1 cellular context compared by ENCODE assay signal in the genomic region with DNA sequence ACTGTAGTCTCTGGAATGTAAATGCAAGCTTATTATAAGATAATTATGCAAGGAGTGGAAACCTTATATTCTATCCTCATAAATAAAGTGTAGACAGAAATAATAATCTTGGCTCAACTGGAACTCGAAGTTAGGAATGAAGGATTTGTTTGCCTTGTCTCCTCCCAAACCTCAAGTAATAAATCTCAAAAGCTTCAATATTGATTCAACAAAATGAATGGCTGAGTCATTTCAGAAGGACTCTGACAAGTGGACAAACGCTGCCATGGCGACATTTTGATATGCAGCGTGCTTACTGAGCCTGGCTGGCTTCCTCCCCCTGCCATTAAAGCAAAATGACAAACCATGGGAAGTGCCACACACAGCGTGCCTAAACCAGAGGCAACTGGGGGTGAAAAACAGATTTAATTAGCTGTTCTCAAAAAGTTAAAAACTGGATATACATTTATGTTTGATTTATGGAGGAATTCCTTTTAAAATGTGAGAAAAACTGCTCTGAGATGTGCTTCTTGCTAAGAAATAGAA.
TF ChIP-seq lines count a peak whose summit lies in the region.

No MANE protein-coding gene starts in this region.

TF ChIP-seq in HepG2, 621 proteins besides CTCF, POLR2A, EP300 and RAD21:
- TF ChIP-seq HNRNPLL (IDR thresholded peaks at IDR 0.05; ENCODE audit: low read depth, low read length, poor library complexity, severe bottlenecking), result no peak
- 0 out of 2 replicates have a peak, but pooled peaks have one; percentile 35 for TF ChIP-seq NFE2 (CRISPR knock-in tag; IDR thresholded peaks at IDR 0.05)
- TF ChIP-seq, protein P1, sequence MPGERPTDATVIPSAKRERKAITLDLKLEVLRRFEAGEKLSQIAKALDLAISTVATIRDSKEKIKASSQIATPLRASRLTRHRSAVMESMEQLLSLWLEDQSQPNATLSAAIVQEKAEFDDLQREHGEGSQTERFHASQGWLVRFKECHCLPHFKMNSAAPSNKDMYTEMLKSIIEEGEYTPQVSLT (CRISPR knock-in tag; IDR thresholded peaks at IDR 0.05; ENCODE audit: borderline replicate concordance, low read depth), result no peak
- no peak for TF ChIP-seq GZF1 (CRISPR knock-in tag; IDR thresholded peaks at IDR 0.05)
- TF ChIP-seq FOSL2 (CRISPR knock-in tag; IDR thresholded peaks at IDR 0.05), result peak; percentile 90
- 0 out of 2 replicates have a peak, but pooled peaks have one; percentile 31 for TF ChIP-seq TCF7 (IDR thresholded peaks at IDR 0.05; ENCODE audit: low read depth)
- no peak for TF ChIP-seq ZNF83 (CRISPR knock-in tag; IDR thresholded peaks at IDR 0.05; ENCODE audit: borderline replicate concordance)
- TF ChIP-seq NFE2L2 (IDR thresholded peaks at IDR 0.05; ENCODE audit: low read length), result peak; percentile 53; the same call in 1 of the 2 replicates
- no peak for TF ChIP-seq TCF7L2 (IDR thresholded peaks at IDR 0.05; ENCODE audit: low read depth, low read length)
- no peak for TF ChIP-seq HCFC1 (IDR thresholded peaks at IDR 0.05; ENCODE audit: low read depth, low read length)
- TF ChIP-seq, protein P2, sequence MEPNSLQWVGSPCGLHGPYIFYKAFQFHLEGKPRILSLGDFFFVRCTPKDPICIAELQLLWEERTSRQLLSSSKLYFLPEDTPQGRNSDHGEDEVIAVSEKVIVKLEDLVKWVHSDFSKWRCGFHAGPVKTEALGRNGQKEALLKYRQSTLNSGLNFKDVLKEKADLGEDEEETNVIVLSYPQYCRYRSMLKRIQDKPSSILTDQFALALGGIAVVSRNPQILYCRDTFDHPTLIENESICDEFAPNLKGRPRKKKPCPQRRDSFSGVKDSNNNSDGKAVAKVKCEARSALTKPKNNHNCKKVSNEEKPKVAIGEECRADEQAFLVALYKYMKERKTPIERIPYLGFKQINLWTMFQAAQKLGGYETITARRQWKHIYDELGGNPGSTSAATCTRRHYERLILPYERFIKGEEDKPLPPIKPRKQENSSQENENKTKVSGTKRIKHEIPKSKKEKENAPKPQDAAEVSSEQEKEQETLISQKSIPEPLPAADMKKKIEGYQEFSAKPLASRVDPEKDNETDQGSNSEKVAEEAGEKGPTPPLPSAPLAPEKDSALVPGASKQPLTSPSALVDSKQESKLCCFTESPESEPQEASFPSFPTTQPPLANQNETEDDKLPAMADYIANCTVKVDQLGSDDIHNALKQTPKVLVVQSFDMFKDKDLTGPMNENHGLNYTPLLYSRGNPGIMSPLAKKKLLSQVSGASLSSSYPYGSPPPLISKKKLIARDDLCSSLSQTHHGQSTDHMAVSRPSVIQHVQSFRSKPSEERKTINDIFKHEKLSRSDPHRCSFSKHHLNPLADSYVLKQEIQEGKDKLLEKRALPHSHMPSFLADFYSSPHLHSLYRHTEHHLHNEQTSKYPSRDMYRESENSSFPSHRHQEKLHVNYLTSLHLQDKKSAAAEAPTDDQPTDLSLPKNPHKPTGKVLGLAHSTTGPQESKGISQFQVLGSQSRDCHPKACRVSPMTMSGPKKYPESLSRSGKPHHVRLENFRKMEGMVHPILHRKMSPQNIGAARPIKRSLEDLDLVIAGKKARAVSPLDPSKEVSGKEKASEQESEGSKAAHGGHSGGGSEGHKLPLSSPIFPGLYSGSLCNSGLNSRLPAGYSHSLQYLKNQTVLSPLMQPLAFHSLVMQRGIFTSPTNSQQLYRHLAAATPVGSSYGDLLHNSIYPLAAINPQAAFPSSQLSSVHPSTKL (CRISPR knock-in tag; IDR thresholded peaks at IDR 0.05), result 0 out of 2 replicates have a peak, but pooled peaks have one; percentile 14
- peak; percentile 49; the same call in 1 of the 2 replicates for TF ChIP-seq ZNF644 (CRISPR knock-in tag; IDR thresholded peaks at IDR 0.05; ENCODE audit: low read depth)
- 0 out of 4 replicates have a peak, but pooled peaks of 1 of the 2 experiments have one; percentile 6 for TF ChIP-seq MAFK (conservative IDR thresholded peaks at IDR 0.05 in 1 of 2, IDR thresholded peaks at IDR 0.05 in 1 of 2; ENCODE audit: low read length in 2 of 2)
- peak; percentile 63 for TF ChIP-seq RFX3 (CRISPR knock-in tag; IDR thresholded peaks at IDR 0.05)
- no peak for TF ChIP-seq FOXA1 (IDR thresholded peaks at IDR 0.05)
- TF ChIP-seq FOXA1 (CRISPR knock-in tag; IDR thresholded peaks at IDR 0.05), result peak; percentile 67
- TF ChIP-seq, protein P3, sequence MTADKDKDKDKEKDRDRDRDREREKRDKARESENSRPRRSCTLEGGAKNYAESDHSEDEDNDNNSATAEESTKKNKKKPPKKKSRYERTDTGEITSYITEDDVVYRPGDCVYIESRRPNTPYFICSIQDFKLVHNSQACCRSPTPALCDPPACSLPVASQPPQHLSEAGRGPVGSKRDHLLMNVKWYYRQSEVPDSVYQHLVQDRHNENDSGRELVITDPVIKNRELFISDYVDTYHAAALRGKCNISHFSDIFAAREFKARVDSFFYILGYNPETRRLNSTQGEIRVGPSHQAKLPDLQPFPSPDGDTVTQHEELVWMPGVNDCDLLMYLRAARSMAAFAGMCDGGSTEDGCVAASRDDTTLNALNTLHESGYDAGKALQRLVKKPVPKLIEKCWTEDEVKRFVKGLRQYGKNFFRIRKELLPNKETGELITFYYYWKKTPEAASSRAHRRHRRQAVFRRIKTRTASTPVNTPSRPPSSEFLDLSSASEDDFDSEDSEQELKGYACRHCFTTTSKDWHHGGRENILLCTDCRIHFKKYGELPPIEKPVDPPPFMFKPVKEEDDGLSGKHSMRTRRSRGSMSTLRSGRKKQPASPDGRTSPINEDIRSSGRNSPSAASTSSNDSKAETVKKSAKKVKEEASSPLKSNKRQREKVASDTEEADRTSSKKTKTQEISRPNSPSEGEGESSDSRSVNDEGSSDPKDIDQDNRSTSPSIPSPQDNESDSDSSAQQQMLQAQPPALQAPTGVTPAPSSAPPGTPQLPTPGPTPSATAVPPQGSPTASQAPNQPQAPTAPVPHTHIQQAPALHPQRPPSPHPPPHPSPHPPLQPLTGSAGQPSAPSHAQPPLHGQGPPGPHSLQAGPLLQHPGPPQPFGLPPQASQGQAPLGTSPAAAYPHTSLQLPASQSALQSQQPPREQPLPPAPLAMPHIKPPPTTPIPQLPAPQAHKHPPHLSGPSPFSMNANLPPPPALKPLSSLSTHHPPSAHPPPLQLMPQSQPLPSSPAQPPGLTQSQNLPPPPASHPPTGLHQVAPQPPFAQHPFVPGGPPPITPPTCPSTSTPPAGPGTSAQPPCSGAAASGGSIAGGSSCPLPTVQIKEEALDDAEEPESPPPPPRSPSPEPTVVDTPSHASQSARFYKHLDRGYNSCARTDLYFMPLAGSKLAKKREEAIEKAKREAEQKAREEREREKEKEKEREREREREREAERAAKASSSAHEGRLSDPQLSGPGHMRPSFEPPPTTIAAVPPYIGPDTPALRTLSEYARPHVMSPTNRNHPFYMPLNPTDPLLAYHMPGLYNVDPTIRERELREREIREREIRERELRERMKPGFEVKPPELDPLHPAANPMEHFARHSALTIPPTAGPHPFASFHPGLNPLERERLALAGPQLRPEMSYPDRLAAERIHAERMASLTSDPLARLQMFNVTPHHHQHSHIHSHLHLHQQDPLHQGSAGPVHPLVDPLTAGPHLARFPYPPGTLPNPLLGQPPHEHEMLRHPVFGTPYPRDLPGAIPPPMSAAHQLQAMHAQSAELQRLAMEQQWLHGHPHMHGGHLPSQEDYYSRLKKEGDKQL (CRISPR knock-in tag; IDR thresholded peaks at IDR 0.05; ENCODE audit: low read depth), result peak; percentile 56; the same call in 1 of the 2 replicates
- TF ChIP-seq NCOR1 (IDR thresholded peaks at IDR 0.05; ENCODE audit: borderline replicate concordance, low read length), result no peak
- no peak for TF ChIP-seq SKI (IDR thresholded peaks at IDR 0.05; ENCODE audit: partially characterized antibody)
- peak; percentile 49; the same call in 1 of the 2 replicates for TF ChIP-seq RFX1 (IDR thresholded peaks at IDR 0.05)
